Comparison of ENCODE assay signal across 8 cellular contexts in genomic region chr13:24727731-24728601, GRCh38. TPM values are rescaled to one million over a fixed set of nuclear protein-coding genes. Genes with fewer than 3 reads are reported as not detected.
DNase-seq lines count a peak whose midpoint lies in the region; ATAC-seq lines count a peak whose summit lies in the region.

No MANE protein-coding gene starts in this region.

- no peaks in the 10 kb centered on the region for H3K79me1 ChIP-seq in mesendoderm (ENCODE audit: low read length)

- no peak overlapping the region for H3K4me3 ChIP-seq in mesendoderm (ENCODE audit: low read length)

- H3K4me1 ChIP-seq in mesendoderm (ENCODE audit: control insufficient read depth, low read depth, low read length) = no peaks in the 10 kb centered on the region

- no peak overlapping the region for H3K23ac ChIP-seq in mesendoderm (ENCODE audit: low read length)

- H4K5ac ChIP-seq in mesendoderm (ENCODE audit: low read length) = no peak overlapping the region

- H3K4ac ChIP-seq in mesendoderm (ENCODE audit: low read depth, low read length) = no peak overlapping the region

- H3K79me2 ChIP-seq in mesendoderm (ENCODE audit: control insufficient read depth, insufficient read depth, low read length) = no peaks in the 10 kb centered on the region

- H2BK5ac ChIP-seq in mesendoderm (ENCODE audit: low read length) = no peak overlapping the region

- no peak overlapping the region for H2AK5ac ChIP-seq in mesendoderm (ENCODE audit: low read length)

- ATAC-seq in GM19043 (IDR thresholded peaks at IDR 0.05; ENCODE audit: low read depth, unreplicated experiment) = peak; percentile 74
- peak; percentile 71 for ATAC-seq in HG03439 (IDR thresholded peaks at IDR 0.05; ENCODE audit: unreplicated experiment)

- WGBS in mesendoderm (ENCODE audit: extremely low coverage, insufficient coverage, low lambda C conversion rate) = no CpG with 5 or more reads among the region's 24 CpGs

- H3K18ac ChIP-seq in mesendoderm (ENCODE audit: low read length) = no peak overlapping the region

- H3K27ac ChIP-seq in mesendoderm (ENCODE audit: low read depth, low read length) = no peak overlapping the region

- H3K36me3 ChIP-seq in mesendoderm (ENCODE audit: control insufficient read depth, insufficient read depth, low read length) = no peaks in the 10 kb centered on the region

- no peak overlapping the region for H2BK15ac ChIP-seq in mesendoderm (replicated peaks; ENCODE audit: low read depth)

- H3K9ac ChIP-seq in mesendoderm (ENCODE audit: low read length) = no peak overlapping the region

- no peak overlapping the region for H2BK120ac ChIP-seq in mesendoderm (ENCODE audit: low read depth, low read length)

- H3K27me3 ChIP-seq in mesendoderm (ENCODE audit: insufficient read depth, low read length, poor library complexity) = no peaks in the 10 kb centered on the region

- no peak overlapping the region for H3K4me2 ChIP-seq in mesendoderm (ENCODE audit: low read length)

- no peak overlapping the region for H3K56ac ChIP-seq in mesendoderm (ENCODE audit: low read length)

- DNase-seq in CD1c-positive myeloid dendritic cell (ENCODE audit: extremely low spot score) (peak; percentile 77), NCI-H69 (lab: John Stamatoyannopoulos, UW) (peak; percentile 67), mesendoderm (peak; percentile 88)
- DNase-seq in activated CD4-positive, alpha-beta T cell treated with anti-CD3 and anti-CD28 coated beads, Interleukin-2, amount 50 U/mL, for 48 hours = peak; percentile 64 to 68
- DNase-seq in effector CD4-positive, alpha-beta T cell = peak; percentile 55
- DNase-seq in stimulated activated CD8-positive, alpha-beta memory T cell treated with anti-CD3 and anti-CD28 coated beads, Interleukin-4, amount 100 ng/mL, for 4 hours (ENCODE audit: low read depth in 2 of 2, low spot score in 1 of 2) = peak; percentile 18 to 39

- no peak overlapping the region for H4K8ac ChIP-seq in mesendoderm (ENCODE audit: low read depth, low read length)

RNA-seq across cellular contexts. Expression of gene RNF17, which starts 36.0 kb away (rescaled TPM):
- not detected for polyA plus RNA-seq in mesendoderm (2013, experiment 1 of 2)
- not detected for polyA plus RNA-seq in mesendoderm (2013, experiment 2 of 2)

RNA-seq across cellular contexts. Expression of gene ATP12A, which starts 47.8 kb away (rescaled TPM):
- polyA plus RNA-seq in mesendoderm (2013, experiment 1 of 2) = 6.7 TPM
- 5.8 TPM for polyA plus RNA-seq in mesendoderm (2013, experiment 2 of 2)

Comparison
In these comparisons a context has a peak if more than half of its experiments do, and no peak if none do; other contexts are left out.
1. DNase-seq: peak in every context shown above with its lines; median percentile 88 in mesendoderm; 77 in CD1c-positive myeloid dendritic cell; 67 in NCI-H69; 66 in activated CD4-positive, alpha-beta T cell treated with anti-CD3 and anti-CD28 coated beads, Interleukin-2, amount 50 U/mL, for 48 hours; 55 in effector CD4-positive, alpha-beta T cell; 28 in stimulated activated CD8-positive, alpha-beta memory T cell treated with anti-CD3 and anti-CD28 coated beads, Interleukin-4, amount 100 ng/mL, for 4 hours.